Comparison of ENCODE assay signal across 36 cellular contexts in genomic region chr19:51083181-51083580, GRCh38. TPM values are rescaled to one million over a fixed set of nuclear protein-coding genes. Genes with fewer than 3 reads are reported as not detected.
"Had no signal": no experiment of that assay in that cellular context is flagged by ENCODE, and none has a peak within 500 bp of the region (broad histone marks: within the 10 kb centered on the region; RNA-seq: fewer than 3 reads in every experiment).

No MANE protein-coding gene starts in this region.

- H3K9me3 Mint-ChIP-seq: activated CD4-positive, alpha-beta memory T cell treated with anti-CD3 and anti-CD28 coated beads for 36 hours; activated CD4-positive, alpha-beta T cell treated with anti-CD3 and anti-CD28 coated beads, Interleukin-2, amount 10 ng/mL, durations not matched to agents 24 days and 14 days; activated naive CD4-positive, alpha-beta T cell treated with anti-CD3 and anti-CD28 coated beads for 36 hours; activated naive CD4-positive, alpha-beta T cell treated with anti-CD3 and anti-CD28 coated beads, Interleukin-2, amount 50 U/mL, for 24 hours; activated naive CD8-positive, alpha-beta T cell treated with anti-CD3 and anti-CD28 coated beads, Interleukin-2, amount 10 ng/mL, durations not matched to agents 7 days and 5 days; activated T-helper 1 cell treated with anti-CD3 and anti-CD28 coated beads, Interleukin-12 subunit alpha, Interleukin-12 subunit beta, Interleukin-2, Interleukin-4 antibody, amounts not matched to agents 30 ng/mL and 10 ng/mL and 1 ng/mL, durations not matched to agents 14 hours and 24 hours and 36 hours; effector memory CD8-positive, alpha-beta T cell had no signal

- DNase-seq: activated CD4-positive, alpha-beta memory T cell treated with anti-CD3 and anti-CD28 coated beads for 36 hours; activated CD4-positive, alpha-beta T cell treated with anti-CD3 and anti-CD28 coated beads for 36 hours; activated CD4-positive, alpha-beta T cell treated with anti-CD3 and anti-CD28 coated beads, Interleukin-2, amount 10 ng/mL, durations not matched to agents 24 days and 14 days; activated CD4-positive, CD25-positive, alpha-beta regulatory T cell; activated CD4-positive, CD25-positive, alpha-beta regulatory T cell treated with anti-CD3 and anti-CD28 coated beads, Interleukin-2, amount 50 U/mL, for 72 hours; activated CD8-positive, alpha-beta memory T cell treated with anti-CD3 and anti-CD28 coated beads, Interleukin-2, amount 10 ng/mL, durations not matched to agents 7 days and 5 days; activated CD8-positive, alpha-beta memory T cell treated with anti-CD3 and anti-CD28 coated beads, Interleukin-2, amount 50 U/mL, for 4 hours; activated CD8-positive, alpha-beta T cell treated with anti-CD3 and anti-CD28 coated beads, Interleukin-2, amount 10 ng/mL, durations not matched to agents 7 days and 5 days; activated naive CD4-positive, alpha-beta T cell treated with anti-CD3 and anti-CD28 coated beads for 36 hours; activated naive CD8-positive, alpha-beta T cell treated with anti-CD3 and anti-CD28 coated beads, Interleukin-2, amount 10 ng/mL, durations not matched to agents 7 days and 5 days; activated T-cell treated with anti-CD3 and anti-CD28 coated beads, Interleukin-2, amount 50 U/mL, for 1 hour; activated T-cell treated with anti-CD3 and anti-CD28 coated beads, Interleukin-2, amount 50 U/mL, for 48 hours; amniotic stem cell; anterior cingulate cortex; brain microvascular endothelial cell; cortex of kidney; dermis blood vessel endothelial cell; effector CD4-positive, alpha-beta T cell; effector memory CD8-positive, alpha-beta T cell; esophagus squamous epithelium; foreskin melanocyte; heart right ventricle; T-helper 2 cell had no signal

- H3K27ac Mint-ChIP-seq: activated CD4-positive, alpha-beta memory T cell treated with anti-CD3 and anti-CD28 coated beads for 36 hours; activated CD4-positive, alpha-beta T cell treated with anti-CD3 and anti-CD28 coated beads for 36 hours; activated CD4-positive, alpha-beta T cell treated with anti-CD3 and anti-CD28 coated beads, Interleukin-2, amount 10 ng/mL, durations not matched to agents 24 days and 14 days; activated CD8-positive, alpha-beta memory T cell treated with anti-CD3 and anti-CD28 coated beads, Interleukin-2, amount 10 ng/mL, durations not matched to agents 7 days and 5 days; activated CD8-positive, alpha-beta T cell treated with anti-CD3 and anti-CD28 coated beads, Interleukin-2, amount 10 ng/mL, durations not matched to agents 7 days and 5 days; activated naive CD4-positive, alpha-beta T cell treated with anti-CD3 and anti-CD28 coated beads for 36 hours; activated naive CD4-positive, alpha-beta T cell treated with anti-CD3 and anti-CD28 coated beads, Interleukin-2, amount 50 U/mL, for 24 hours; activated naive CD8-positive, alpha-beta T cell treated with anti-CD3 and anti-CD28 coated beads, Interleukin-2, amount 10 ng/mL, durations not matched to agents 7 days and 5 days; activated T-helper 1 cell treated with anti-CD3 and anti-CD28 coated beads, Interleukin-12 subunit alpha, Interleukin-12 subunit beta, Interleukin-2, Interleukin-4 antibody, amounts not matched to agents 30 ng/mL and 10 ng/mL and 1 ng/mL, durations not matched to agents 14 hours and 24 hours and 36 hours; effector memory CD8-positive, alpha-beta T cell had no signal

- H3K4me3 Mint-ChIP-seq: activated CD4-positive, alpha-beta memory T cell treated with anti-CD3 and anti-CD28 coated beads for 36 hours; activated CD4-positive, alpha-beta T cell treated with anti-CD3 and anti-CD28 coated beads for 36 hours; activated CD4-positive, alpha-beta T cell treated with anti-CD3 and anti-CD28 coated beads, Interleukin-2, amount 10 ng/mL, durations not matched to agents 24 days and 14 days; activated CD8-positive, alpha-beta memory T cell treated with anti-CD3 and anti-CD28 coated beads, Interleukin-2, amount 10 ng/mL, durations not matched to agents 7 days and 5 days; activated CD8-positive, alpha-beta T cell treated with anti-CD3 and anti-CD28 coated beads, Interleukin-2, amount 10 ng/mL, durations not matched to agents 7 days and 5 days; activated naive CD4-positive, alpha-beta T cell treated with anti-CD3 and anti-CD28 coated beads for 36 hours; activated naive CD4-positive, alpha-beta T cell treated with anti-CD3 and anti-CD28 coated beads, Interleukin-2, amount 50 U/mL, for 24 hours; activated naive CD8-positive, alpha-beta T cell treated with anti-CD3 and anti-CD28 coated beads, Interleukin-2, amount 10 ng/mL, durations not matched to agents 7 days and 5 days; activated T-helper 1 cell treated with anti-CD3 and anti-CD28 coated beads, Interleukin-12 subunit alpha, Interleukin-12 subunit beta, Interleukin-2, Interleukin-4 antibody, amounts not matched to agents 30 ng/mL and 10 ng/mL and 1 ng/mL, durations not matched to agents 14 hours and 24 hours and 36 hours; effector memory CD8-positive, alpha-beta T cell had no signal

- H3K9me3 ChIP-seq: esophagus squamous epithelium, gastroesophageal sphincter, heart right ventricle had no signal

- ATAC-seq: activated CD4-positive, alpha-beta T cell treated with anti-CD3 and anti-CD28 coated beads for 36 hours; activated CD8-positive, alpha-beta memory T cell treated with anti-CD3 and anti-CD28 coated beads, Interleukin-2, amount 10 ng/mL, durations not matched to agents 7 days and 5 days; activated CD8-positive, alpha-beta T cell treated with anti-CD3 and anti-CD28 coated beads, Interleukin-2, amount 10 ng/mL, durations not matched to agents 7 days and 5 days; effector memory CD8-positive, alpha-beta T cell; gastroesophageal sphincter; heart right ventricle had no signal

- H3K36me3 Mint-ChIP-seq: activated CD8-positive, alpha-beta memory T cell treated with anti-CD3 and anti-CD28 coated beads, Interleukin-2, amount 10 ng/mL, durations not matched to agents 7 days and 5 days; activated naive CD4-positive, alpha-beta T cell treated with anti-CD3 and anti-CD28 coated beads, Interleukin-2, amount 50 U/mL, for 24 hours; activated naive CD8-positive, alpha-beta T cell treated with anti-CD3 and anti-CD28 coated beads, Interleukin-2, amount 10 ng/mL, durations not matched to agents 7 days and 5 days had no signal

- H3K4me1 Mint-ChIP-seq: activated CD4-positive, alpha-beta T cell treated with anti-CD3 and anti-CD28 coated beads for 36 hours; activated CD4-positive, alpha-beta T cell treated with anti-CD3 and anti-CD28 coated beads, Interleukin-2, amount 10 ng/mL, durations not matched to agents 24 days and 14 days; activated CD8-positive, alpha-beta memory T cell treated with anti-CD3 and anti-CD28 coated beads, Interleukin-2, amount 10 ng/mL, durations not matched to agents 7 days and 5 days; activated naive CD4-positive, alpha-beta T cell treated with anti-CD3 and anti-CD28 coated beads, Interleukin-2, amount 50 U/mL, for 24 hours had no signal

- H3K27me3 Mint-ChIP-seq: activated CD4-positive, alpha-beta T cell treated with anti-CD3 and anti-CD28 coated beads, Interleukin-2, amount 10 ng/mL, durations not matched to agents 24 days and 14 days had no signal

RNA-seq across cellular contexts. Expression of gene KLK14, which starts 0.5 kb away (rescaled TPM):
- total RNA-seq: bronchial epithelial cell, chondrocyte, dermis blood vessel endothelial cell, endothelial cell of umbilical vein, fibroblast of lung, fibroblast of villous mesenchyme, gastroesophageal sphincter, glomerular endothelial cell had no signal

RNA-seq across cellular contexts. Expression of gene KLK13, which starts 18.3 kb away (rescaled TPM):
- total RNA-seq: activated CD4-positive, alpha-beta memory T cell treated with anti-CD3 and anti-CD28 coated beads for 36 hours; activated CD4-positive, alpha-beta T cell treated with anti-CD3 and anti-CD28 coated beads for 36 hours; activated CD4-positive, alpha-beta T cell treated with anti-CD3 and anti-CD28 coated beads, Interleukin-2, amount 10 ng/mL, durations not matched to agents 24 days and 14 days; activated CD8-positive, alpha-beta memory T cell treated with anti-CD3 and anti-CD28 coated beads for 36 hours; activated CD8-positive, alpha-beta memory T cell treated with anti-CD3 and anti-CD28 coated beads, Interleukin-2, amount 10 ng/mL, durations not matched to agents 7 days and 5 days; activated CD8-positive, alpha-beta T cell treated with anti-CD3 and anti-CD28 coated beads, Interleukin-2, amount 10 ng/mL, durations not matched to agents 7 days and 5 days; activated naive CD4-positive, alpha-beta T cell treated with anti-CD3 and anti-CD28 coated beads for 36 hours; activated naive CD8-positive, alpha-beta T cell treated with anti-CD3 and anti-CD28 coated beads, Interleukin-2, amount 10 ng/mL, durations not matched to agents 7 days and 5 days; activated T-helper 1 cell treated with anti-CD3 and anti-CD28 coated beads, Interleukin-12 subunit alpha, Interleukin-12 subunit beta, Interleukin-2, Interleukin-4 antibody, amounts not matched to agents 30 ng/mL and 10 ng/mL and 1 ng/mL, durations not matched to agents 14 hours and 24 hours and 36 hours; cardiac septum; chondrocyte; dermis blood vessel endothelial cell; endothelial cell of umbilical vein; fibroblast of lung; fibroblast of villous mesenchyme; glomerular endothelial cell; hepatocyte had no signal

RNA-seq across cellular contexts. Expression of gene SIGLEC9, which starts 41.5 kb away (rescaled TPM):
- total RNA-seq: astrocyte, bronchial epithelial cell, chondrocyte, dermis blood vessel endothelial cell, endothelial cell of umbilical vein, fibroblast of lung, fibroblast of villous mesenchyme, glomerular endothelial cell had no signal

RNA-seq across cellular contexts. Expression of gene KLK12, which starts 48.4 kb away (rescaled TPM):
- total RNA-seq: activated CD4-positive, alpha-beta memory T cell treated with anti-CD3 and anti-CD28 coated beads for 36 hours; activated CD4-positive, alpha-beta T cell treated with anti-CD3 and anti-CD28 coated beads for 36 hours; activated CD4-positive, alpha-beta T cell treated with anti-CD3 and anti-CD28 coated beads, Interleukin-2, amount 10 ng/mL, durations not matched to agents 24 days and 14 days; activated CD8-positive, alpha-beta memory T cell treated with anti-CD3 and anti-CD28 coated beads for 36 hours; activated CD8-positive, alpha-beta memory T cell treated with anti-CD3 and anti-CD28 coated beads, Interleukin-2, amount 10 ng/mL, durations not matched to agents 7 days and 5 days; activated CD8-positive, alpha-beta T cell treated with anti-CD3 and anti-CD28 coated beads, Interleukin-2, amount 10 ng/mL, durations not matched to agents 7 days and 5 days; activated naive CD4-positive, alpha-beta T cell treated with anti-CD3 and anti-CD28 coated beads for 36 hours; activated naive CD8-positive, alpha-beta T cell treated with anti-CD3 and anti-CD28 coated beads, Interleukin-2, amount 10 ng/mL, durations not matched to agents 7 days and 5 days; activated T-helper 1 cell treated with anti-CD3 and anti-CD28 coated beads, Interleukin-12 subunit alpha, Interleukin-12 subunit beta, Interleukin-2, Interleukin-4 antibody, amounts not matched to agents 30 ng/mL and 10 ng/mL and 1 ng/mL, durations not matched to agents 14 hours and 24 hours and 36 hours; astrocyte; bronchial epithelial cell; cardiac septum; chondrocyte; dermis blood vessel endothelial cell; endothelial cell of umbilical vein; fibroblast of lung; fibroblast of villous mesenchyme; glomerular endothelial cell; heart right ventricle; hepatocyte had no signal
